1 cellular context compared by ENCODE assay signal in genomic region chr7:2080069-2080405, GRCh38.
TF ChIP-seq lines count a peak whose summit lies in the region.

No MANE protein-coding gene starts in this region.

TF ChIP-seq in GM23338, 12 proteins besides CTCF, POLR2A, EP300 and RAD21 (continued from another document):
- TF ChIP-seq ZNF462 (CRISPR knock-in tag; IDR thresholded peaks at IDR 0.05) = no peak
TF ChIP-seq in GM23338: peak in this region for 0.
